ENCODE assay signal across 8 cellular contexts in genomic region chr9:35812025-35812602, GRCh38. TPM values are rescaled to one million over a fixed set of nuclear protein-coding genes. Genes with fewer than 3 reads are reported as not detected.
DNase-seq lines count a peak whose midpoint lies in the region; TF ChIP-seq lines count a peak whose summit lies in the region.

TSS of gene SPAG8 (minus strand) at chr9:35812262. CDS start at chr9:35812147, 115 bp downstream.

- H3K4me3 ChIP-seq in foreskin fibroblast (ENCODE audit: low read depth in 1 of 2, low read length in 2 of 2) (peak within 1 kb of the TSS; percentile 59 to 82), stomach (peak within 1 kb of the TSS; percentile 44 to 65 (median 52))

- no peaks in the 10 kb centered on the region for H3K9me3 ChIP-seq in stomach

- peak within 1 kb of the TSS; percentile 68 to 98 (median 97) for H3K27ac ChIP-seq in stomach

- TF ChIP-seq POLR2A in Raji (IDR thresholded peaks at IDR 0.05; ENCODE audit: insufficient read depth, low read depth, low read length) (peak; percentile 64), stomach (IDR thresholded peaks at IDR 0.05) (no peak)

- peak within 1 kb of the TSS; percentile 91 for H3K4me3 Mint-ChIP-seq in neural crest cell

- H3K36me3 Mint-ChIP-seq in neural crest cell (ENCODE audit: low read depth), result peaks cover 4% of the 10 kb centered on the region

- TF ChIP-seq CTCF in foreskin fibroblast (IDR thresholded peaks at IDR 0.05; ENCODE audit: low read depth, low read length) (no peak), neural crest cell (conservative IDR thresholded peaks at IDR 0.05) (no peak), stomach (IDR thresholded peaks at IDR 0.05) (no peak)

- peaks cover 9 to 34% (median 33%) of the 10 kb centered on the region in 4 donors for H3K36me3 ChIP-seq in stomach

- H3K4me1 ChIP-seq in stomach, result peaks cover 24 to 41% (median 37%) of the 10 kb centered on the region in 4 donors

- DNase-seq in EH (ENCODE audit: low read depth), result peak; percentile 97
- DNase-seq in GOT3 (lab: John Stamatoyannopoulos, UW), result peak; percentile 53
- peak; percentile 98 for DNase-seq in LHCN-M2 (ENCODE audit: low read depth)
- DNase-seq in activated gamma-delta T cell (lab: John Stamatoyannopoulos, UW), result peak; percentile 96
- DNase-seq in foreskin fibroblast, result peak; percentile 95 to 98
- DNase-seq in neural crest cell (ENCODE audit: low read depth, low spot score), result peak; percentile 77
- DNase-seq in stomach, result peak; percentile 94

- H3K27me3 Mint-ChIP-seq in neural crest cell (ENCODE audit: low read depth), result no peaks in the 10 kb centered on the region

- TF ChIP-seq EP300 in stomach (IDR thresholded peaks at IDR 0.05), result no peak

- H3K4me1 Mint-ChIP-seq in neural crest cell, result peaks cover 35% of the 10 kb centered on the region

- peak within 1 kb of the TSS; percentile 74 for H3K27ac Mint-ChIP-seq in neural crest cell (ENCODE audit: unreplicated experiment)

- 1% methylated on average over 23 to 28 of the region's 28 CpGs for WGBS in stomach, 5 donors

- no peaks in the 10 kb centered on the region for H3K27me3 ChIP-seq in stomach

- H3K9me3 Mint-ChIP-seq in neural crest cell, result no peaks in the 10 kb centered on the region

- intact Hi-C loops in stomach (cut with DNase I; ENCODE audit: low total_unique reads), result no loop called here

RNA-seq across cellular contexts. Expression of gene SPAG8, which starts in this region (rescaled TPM):
- total RNA-seq in LHCN-M2 (2014; rRNA removed) (0.98 and 1.4 TPM in 2 replicates), neural crest cell (1.4 TPM in 2 replicates), stomach (1 to 10 TPM in 2 of 5 donors, not detected in 3; 1.7 to 2.7 TPM)
- polyA plus RNA-seq in LHCN-M2 (2012), result 0.60 TPM
- 1 to 10 TPM in 1 of 3 donors, under 1 TPM in 2; 0.19 to 4.1 (median 0.98) TPM for polyA plus RNA-seq in stomach

Comparison
In these comparisons a context has a peak if more than half of its experiments do, and no peak if none do; other contexts are left out.
1. Peak in every context shown above with its lines: DNase-seq, H3K4me3 ChIP-seq and H3K27ac ChIP-seq.